Comparison of ENCODE assay signal across 9 cellular contexts in genomic region chr19:13132471-13133166, GRCh38. TPM values are rescaled to one million over a fixed set of nuclear protein-coding genes. Genes with fewer than 3 reads are reported as not detected.
A peak's percentile ranks its signal among the peaks of the same experiment; 100 is the strongest.
DNase-seq lines count a peak whose midpoint lies in the region; ATAC-seq, FAIRE-seq and TF ChIP-seq lines count a peak whose summit lies in the region.
"Had no signal": no experiment of that assay in that cellular context is flagged by ENCODE, and none has a peak within 500 bp of the region (broad histone marks: within the 10 kb centered on the region; RNA-seq: fewer than 3 reads in every experiment).

No MANE protein-coding gene starts in this region.

- no peak for FAIRE-seq in D721Med (lab: Jason Lieb, UNC)

- DNase-seq in AG10803 (ENCODE audit: low read depth) (peak; percentile 78), RWPE1 (ENCODE audit: low spot score) (no peak), mesothelial cell of epicardium (ENCODE audit: low spot score in 2 of 2, unreplicated experiment in 2 of 2) (no peak), D721Med (ENCODE audit: insufficient read length, low spot score) (no peak)
- DNase-seq in activated naive CD4-positive, alpha-beta T cell treated with anti-CD3 and anti-CD28 coated beads, Interleukin-2, amount 50 U/mL, for 16 hours: peak; percentile 30
- DNase-seq: activated B cell treated with CpG ODN at 0.5 μM for 24 hours had no signal

- CTCF ChIA-PET in RWPE1 (lab: Yijun Ruan, JAX): interaction anchor here (0.6 to 0.7 kb wide), 3 partner anchors 49 to 1778 kb away, joined by 3 to 4 read pairs (median 3); no protein-coding TSS in a partner anchor

- H3K36me3 Mint-ChIP-seq in mesothelial cell of epicardium: peaks cover 2% of the 10 kb centered on the region

- POLR2A ChIA-PET in RWPE1 (lab: Yijun Ruan, JAX; ENCODE audit: low non-redundant PET): interaction anchor here (1.0 kb wide), 1 partner anchor 15 kb away, joined by 3 read pairs; the partner anchor contains the start of gene NACC1

- H3K27ac ChIP-seq in RWPE1: peak overlapping the region; percentile 16

- TF ChIP-seq CTCF in AG10803 (conservative IDR thresholded peaks at IDR 0.05; ENCODE audit: low read length) (no peak), RWPE1 (conservative IDR thresholded peaks at IDR 0.05; ENCODE audit: low read depth) (no peak), mesothelial cell of epicardium (IDR thresholded peaks at IDR 0.05; ENCODE audit: unreplicated experiment) (no peak), D721Med (IDR thresholded peaks at IDR 0.05; ENCODE audit: insufficient read depth, missing control alignments) (no peak)

- H3K27me3 Mint-ChIP-seq in mesothelial cell of epicardium (ENCODE audit: low read depth): no peaks in the 10 kb centered on the region
- H3K27me3 Mint-ChIP-seq: activated B cell treated with CpG ODN at 0.5 μM for 24 hours had no signal

- H3K4me3 ChIP-seq in AG10803 (ENCODE audit: low read length): no peak overlapping the region

- no peaks in the 10 kb centered on the region for H3K4me1 Mint-ChIP-seq in mesothelial cell of epicardium

- no peaks in the 10 kb centered on the region for H3K9me3 Mint-ChIP-seq in mesothelial cell of epicardium
- H3K9me3 Mint-ChIP-seq: activated B cell treated with CpG ODN at 0.5 μM for 24 hours had no signal

- ATAC-seq in GM18867 (IDR thresholded peaks at IDR 0.05; ENCODE audit: unreplicated experiment) (no peak), GM21737 (IDR thresholded peaks at IDR 0.05; ENCODE audit: unreplicated experiment) (no peak), GM19467 (IDR thresholded peaks at IDR 0.05; ENCODE audit: unreplicated experiment) (no peak)

- H3K27ac Mint-ChIP-seq in mesothelial cell of epicardium: peak overlapping the region; percentile 2
- H3K27ac Mint-ChIP-seq: activated B cell treated with CpG ODN at 0.5 μM for 24 hours had no signal

- no peak overlapping the region for H3K4me3 Mint-ChIP-seq in mesothelial cell of epicardium
- H3K4me3 Mint-ChIP-seq: activated B cell treated with CpG ODN at 0.5 μM for 24 hours had no signal

RNA-seq across cellular contexts. Expression of gene NACC1, which starts 14.6 kb away (rescaled TPM):
- total RNA-seq in mesothelial cell of epicardium: 63.0 to 76.4 TPM (median 74.5 TPM) in 3 replicates

RNA-seq across cellular contexts. Expression of gene TRMT1, which starts 16.1 kb away (rescaled TPM):
- total RNA-seq in mesothelial cell of epicardium: 53.9 to 58.6 TPM (median 57.0 TPM) in 3 replicates

RNA-seq across cellular contexts. Expression of gene STX10, which starts 17.6 kb away (rescaled TPM):
- 52.7 to 58.4 TPM (median 56.7 TPM) in 3 replicates for total RNA-seq in mesothelial cell of epicardium

RNA-seq across cellular contexts. Expression of gene IER2, which starts 17.6 kb away (rescaled TPM):
- 278 to 284 TPM (median 282 TPM) in 3 replicates for total RNA-seq in mesothelial cell of epicardium

RNA-seq across cellular contexts. Expression of gene LYL1, which starts 30.0 kb away (rescaled TPM):
- 3.4 to 4.0 TPM (median 3.8 TPM) in 3 replicates for total RNA-seq in mesothelial cell of epicardium

Comparison
In these comparisons a context has a peak if more than half of its experiments do, and no peak if none do; other contexts are left out.
1. DNase-seq: peak in AG10803 (single experiment) and activated naive CD4-positive, alpha-beta T cell treated with anti-CD3 and anti-CD28 coated beads, Interleukin-2, amount 50 U/mL, for 16 hours (single experiment); none in RWPE1 (single experiment), mesothelial cell of epicardium (0 of 2) and D721Med (single experiment).